In genomic region chr5:180344393-180344999, GRCh38 we compare ENCODE assay signal across 17 cellular contexts. TPM values are rescaled to one million over a fixed set of nuclear protein-coding genes. Genes with fewer than 3 reads are reported as not detected.
DNase-seq lines count a peak whose midpoint lies in the region; ATAC-seq, FAIRE-seq and TF ChIP-seq lines count a peak whose summit lies in the region.
"Had no signal": no experiment of that assay in that cellular context is flagged by ENCODE, and none has a peak within 500 bp of the region (broad histone marks: within the 10 kb centered on the region; RNA-seq: fewer than 3 reads in every experiment).

No MANE protein-coding gene starts in this region.

- H3K9ac ChIP-seq in kidney (ENCODE audit: low read length in 2 of 2), result no peak overlapping the region
- H3K9ac ChIP-seq: BLaER1 had no signal

- H3K27me3 ChIP-seq in right atrium auricular region (no peaks in the 10 kb centered on the region), vagina (no peaks in the 10 kb centered on the region)
- H3K27me3 ChIP-seq: BLaER1 had no signal

- no peaks in the 10 kb centered on the region for H3K36me3 Mint-ChIP-seq in chondrocyte (ENCODE audit: low read depth)
- H3K36me3 Mint-ChIP-seq in activated naive CD4-positive, alpha-beta T cell treated with anti-CD3 and anti-CD28 coated beads, Interleukin-2, amount 50 U/mL, for 72 hours, result no peaks in the 10 kb centered on the region
- H3K36me3 Mint-ChIP-seq: CD8-positive, alpha-beta T cell had no signal

- H3K4me3 ChIP-seq in right atrium auricular region (no peak overlapping the region), kidney (ENCODE audit: low read length in 2 of 2) (no peak overlapping the region), vagina (no peak overlapping the region)
- H3K4me3 ChIP-seq: BLaER1 had no signal

- intact Hi-C loops in Right ventricle myocardium superior (cut with DNase I) (no loop called here), kidney (cut with DNase I) (no loop called here), vagina (cut with DNase I) (no loop called here)

- H3K9me3 ChIP-seq in right atrium auricular region (no peaks in the 10 kb centered on the region), kidney (ENCODE audit: control insufficient read depth in 1 of 2, low read length in 2 of 2) (no peaks in the 10 kb centered on the region), vagina (no peaks in the 10 kb centered on the region)
- H3K9me3 ChIP-seq: BLaER1 had no signal

- DNase-seq in Right ventricle myocardium superior, result peak; percentile 17
- DNase-seq in right atrium auricular region (ENCODE audit: low spot score), result no peak
- DNase-seq in chondrocyte (ENCODE audit: low spot score), result peak; percentile 77
- DNase-seq in kidney, result peak; percentile 27
- DNase-seq in vagina (ENCODE audit: extremely low spot score in 2 of 2), result no peak
- DNase-seq in activated naive CD4-positive, alpha-beta T cell treated with anti-CD3 and anti-CD28 coated beads, Interleukin-2, amount 50 U/mL, for 72 hours (ENCODE audit: low spot score in 2 of 2), result no peak
- no peak for DNase-seq in NCI-H1436 (lab: John Stamatoyannopoulos, UW)
- no peak for DNase-seq in germinal center (ENCODE audit: low spot score)
- DNase-seq: CD8-positive, alpha-beta T cell; NCI-H2029 treated with DMSO at 0.1 percent for 48 hours; NCI-H2171 treated with DMSO at 0.1 percent for 48 hours; NCI-H446 treated with DMSO at 0.1 percent for 48 hours; NCI-H748 treated with DMSO at 0.1 percent for 48 hours; PC-3 had no signal

- no peak for TF ChIP-seq CTCF in right atrium auricular region (IDR thresholded peaks at IDR 0.05)
- TF ChIP-seq CTCF in chondrocyte (IDR thresholded peaks at IDR 0.05), result no peak
- TF ChIP-seq CTCF in kidney (IDR thresholded peaks at IDR 0.05; ENCODE audit: borderline replicate concordance, extremely low read depth, insufficient read depth), result no peak
- TF ChIP-seq CTCF in vagina (IDR thresholded peaks at IDR 0.05), result no peak

- ATAC-seq in Right ventricle myocardium superior (ENCODE audit: poor library complexity), result peak; percentile 7
- no peak for ATAC-seq in activated naive CD4-positive, alpha-beta T cell treated with anti-CD3 and anti-CD28 coated beads, Interleukin-2, amount 50 U/mL, for 72 hours
- ATAC-seq: CD8-positive, alpha-beta T cell; PC-3 had no signal

- FAIRE-seq in kidney (lab: Jason Lieb, UNC), result no peak
- FAIRE-seq: GM12892 had no signal

- H3K27ac ChIP-seq in right atrium auricular region (no peak overlapping the region), kidney (ENCODE audit: low read depth in 2 of 2, low read length in 2 of 2) (no peak overlapping the region), vagina (peak overlapping the region; percentile 35)
- H3K27ac ChIP-seq: 22Rv1, BLaER1 had no signal

- TF ChIP-seq POLR2A in vagina (IDR thresholded peaks at IDR 0.05), result no peak

- H3K4me1 Mint-ChIP-seq in chondrocyte (ENCODE audit: low read depth), result peaks cover 35% of the 10 kb centered on the region

- no peaks in the 10 kb centered on the region for H3K9me3 Mint-ChIP-seq in chondrocyte (ENCODE audit: low read depth)
- H3K9me3 Mint-ChIP-seq in activated naive CD4-positive, alpha-beta T cell treated with anti-CD3 and anti-CD28 coated beads, Interleukin-2, amount 50 U/mL, for 72 hours, result no peaks in the 10 kb centered on the region
- H3K9me3 Mint-ChIP-seq: CD8-positive, alpha-beta T cell had no signal

- H3K4me3 Mint-ChIP-seq in chondrocyte (ENCODE audit: unreplicated experiment), result no peak overlapping the region
- H3K4me3 Mint-ChIP-seq: CD8-positive, alpha-beta T cell had no signal

- no peaks in the 10 kb centered on the region for H3K27me3 Mint-ChIP-seq in chondrocyte (ENCODE audit: low read depth)

- no peak overlapping the region for H3K27ac Mint-ChIP-seq in chondrocyte (ENCODE audit: unreplicated experiment)
- H3K27ac Mint-ChIP-seq in activated naive CD4-positive, alpha-beta T cell treated with anti-CD3 and anti-CD28 coated beads, Interleukin-2, amount 50 U/mL, for 72 hours, result no peak overlapping the region
- H3K27ac Mint-ChIP-seq: CD8-positive, alpha-beta T cell had no signal

- H3K36me3 ChIP-seq in right atrium auricular region (no peaks in the 10 kb centered on the region), kidney (ENCODE audit: control insufficient read depth in 1 of 2, insufficient read depth in 2 of 2, low read length in 2 of 2) (no peaks in the 10 kb centered on the region), vagina (no peaks in the 10 kb centered on the region)
- H3K36me3 ChIP-seq: BLaER1 had no signal

- H3K4me1 ChIP-seq in right atrium auricular region, result peaks cover 0 to 18% of the 10 kb centered on the region in 2 donors
- no peaks in the 10 kb centered on the region for H3K4me1 ChIP-seq in kidney (ENCODE audit: control insufficient read depth in 1 of 2, insufficient read depth in 1 of 2, low read depth in 1 of 2, low read length in 2 of 2)
- peaks cover 17% of the 10 kb centered on the region for H3K4me1 ChIP-seq in vagina
- H3K4me1 ChIP-seq: BLaER1 had no signal

RNA-seq across cellular contexts. Expression of gene GFPT2, which starts 8.6 kb away (rescaled TPM):
- total RNA-seq in Right ventricle myocardium superior (13.3 TPM), right atrium auricular region (10 to 100 TPM; 25.4 to 27.2 TPM), chondrocyte (16.8 to 46.1 TPM (median 18.8 TPM) in 3 replicates), kidney (15.9 TPM), vagina (47.9 TPM)
- 2.7 TPM for polyA plus RNA-seq in kidney (ENCODE audit: insufficient read depth, low read depth, low replicate concordance)
- under 1 TPM; 0.36 to 0.45 TPM for total RNA-seq in activated naive CD4-positive, alpha-beta T cell treated with anti-CD3 and anti-CD28 coated beads, Interleukin-2, amount 50 U/mL, for 72 hours

RNA-seq across cellular contexts. Expression of gene MAPK9, which starts 52.6 kb away (rescaled TPM):
- total RNA-seq in Right ventricle myocardium superior (42.4 TPM), right atrium auricular region (10 to 100 TPM; 25.1 to 30.0 TPM), chondrocyte (31.1 to 34.8 TPM (median 34.6 TPM) in 3 replicates), kidney (30.9 TPM), vagina (19.6 TPM)
- polyA plus RNA-seq in kidney (ENCODE audit: insufficient read depth, low read depth, low replicate concordance), result 17.3 TPM
- total RNA-seq in activated naive CD4-positive, alpha-beta T cell treated with anti-CD3 and anti-CD28 coated beads, Interleukin-2, amount 50 U/mL, for 72 hours, result 10 to 100 TPM; 32.3 to 35.9 TPM

Comparison
In these comparisons a context has a peak if more than half of its experiments do, and no peak if none do; other contexts are left out.
1. DNase-seq: peak in Right ventricle myocardium superior (single experiment), chondrocyte (single experiment) and kidney (single experiment); none in right atrium auricular region (single experiment), vagina (0 of 2), activated naive CD4-positive, alpha-beta T cell treated with anti-CD3 and anti-CD28 coated beads, Interleukin-2, amount 50 U/mL, for 72 hours (0 of 2), NCI-H1436 (single experiment) and germinal center (single experiment).